Comparison of ENCODE assay signal across 15 cellular contexts in genomic region chr16:54632322-54632721, GRCh38.
"Had no signal": no experiment of that assay in that cellular context is flagged by ENCODE, and none has a peak within 500 bp of the region (broad histone marks: within the 10 kb centered on the region; RNA-seq: fewer than 3 reads in every experiment).

No MANE protein-coding gene starts in this region.

- H3K36me3 ChIP-seq: ascending aorta, left lung, sigmoid colon had no signal

- H3K36me3 Mint-ChIP-seq: natural killer cell treated with Interleukin-12 subunit alpha and Interleukin-12 subunit beta and Interleukin-15 and Interleukin-18, amount 100 ng/mL, for 72 hours; stimulated activated effector memory CD8-positive, alpha-beta T cell treated with anti-CD3 and anti-CD28 coated beads, Interleukin-12 subunit alpha, Interleukin-12 subunit beta, amount 100 ng/mL, for 72 hours; T-cell had no signal

- DNase-seq: activated CD4-positive, alpha-beta T cell treated with anti-CD3 and anti-CD28 coated beads for 1 hour; activated CD4-positive, alpha-beta T cell treated with anti-CD3 and anti-CD28 coated beads, Interleukin-2, amount 50 U/mL, for 4 hours; activated naive CD4-positive, alpha-beta T cell treated with Interleukin-2 at 50 U/mL for 16 hours; endodermal cell; left lung; sigmoid colon; T-cell; T-helper 9 cell had no signal

- H3K27ac Mint-ChIP-seq: activated T-helper 17 cell treated with anti-CD3 and anti-CD28 coated beads, Interleukin-2, amount 50 U/mL, for 72 hours; endodermal cell; natural killer cell treated with Interleukin-12 subunit alpha and Interleukin-12 subunit beta and Interleukin-15 and Interleukin-18, amount 100 ng/mL, for 72 hours; stimulated activated effector memory CD8-positive, alpha-beta T cell treated with anti-CD3 and anti-CD28 coated beads, Interleukin-12 subunit alpha, Interleukin-12 subunit beta, amount 100 ng/mL, for 72 hours; T-cell had no signal

- H3K4me3 Mint-ChIP-seq: activated T-helper 17 cell treated with anti-CD3 and anti-CD28 coated beads, Interleukin-2, amount 50 U/mL, for 72 hours; endodermal cell; natural killer cell treated with Interleukin-12 subunit alpha and Interleukin-12 subunit beta and Interleukin-15 and Interleukin-18, amount 100 ng/mL, for 72 hours; stimulated activated effector memory CD8-positive, alpha-beta T cell treated with anti-CD3 and anti-CD28 coated beads, Interleukin-12 subunit alpha, Interleukin-12 subunit beta, amount 100 ng/mL, for 72 hours; T-cell had no signal

- H3K4me1 Mint-ChIP-seq: activated T-helper 17 cell treated with anti-CD3 and anti-CD28 coated beads, Interleukin-2, amount 50 U/mL, for 72 hours; stimulated activated effector memory CD8-positive, alpha-beta T cell treated with anti-CD3 and anti-CD28 coated beads, Interleukin-12 subunit alpha, Interleukin-12 subunit beta, amount 100 ng/mL, for 72 hours; T-cell had no signal

- H3K27me3 ChIP-seq: ascending aorta, left lung had no signal

- H3K9me3 ChIP-seq: ascending aorta, left lung, sigmoid colon had no signal

- H3K4me1 ChIP-seq: sigmoid colon had no signal

- H3K4me3 ChIP-seq: ascending aorta, left lung, sigmoid colon had no signal

- FAIRE-seq: bronchial epithelial cell, keratinocyte, urothelium cell line had no signal

- H3K9me3 Mint-ChIP-seq: activated T-helper 17 cell treated with anti-CD3 and anti-CD28 coated beads, Interleukin-2, amount 50 U/mL, for 72 hours; endodermal cell; stimulated activated effector memory CD8-positive, alpha-beta T cell treated with anti-CD3 and anti-CD28 coated beads, Interleukin-12 subunit alpha, Interleukin-12 subunit beta, amount 100 ng/mL, for 72 hours had no signal

- H3K27ac ChIP-seq: left lung, sigmoid colon had no signal
